9 cellular contexts compared by ENCODE assay signal in genomic region chr21:44337941-44338895, GRCh38. TPM values are rescaled to one million over a fixed set of nuclear protein-coding genes. Genes with fewer than 3 reads are reported as not detected.
DNase-seq lines count a peak whose midpoint lies in the region; ATAC-seq and TF ChIP-seq lines count a peak whose summit lies in the region.
"Had no signal": no experiment of that assay in that cellular context is flagged by ENCODE, and none has a peak within 500 bp of the region (broad histone marks: within the 10 kb centered on the region; RNA-seq: fewer than 3 reads in every experiment).

No MANE protein-coding gene starts in this region.

- DNase-seq in Caki2 (ENCODE audit: low read depth) (peak; percentile 73), RPMI7951 (ENCODE audit: low read depth) (peak; percentile 58), caudate nucleus (lab: John Stamatoyannopoulos, UW) (peak in 58 of 61 donors; percentile 16 to 94 (median 74)), sigmoid colon (peak; percentile 91)

- WGBS in sigmoid colon, 2 donors: 6 to 14% methylated on average over 46 to 47 of the region's 47 CpGs

- peak overlapping the region; percentile 52 for H3K4me3 ChIP-seq in HUES6 (ENCODE audit: low read depth, low read length)
- peak overlapping the region; percentile 50 for H3K4me3 ChIP-seq in iPS-18c (ENCODE audit: insufficient read depth, low read depth, low read length)
- H3K4me3 ChIP-seq in sigmoid colon: peak overlapping the region in 3 of 4 donors; percentile 36 to 84 (median 72)

- no peak for ATAC-seq in GM21786 (IDR thresholded peaks at IDR 0.05; ENCODE audit: unreplicated experiment)
- ATAC-seq in GM21515 (IDR thresholded peaks at IDR 0.05; ENCODE audit: unreplicated experiment): no peak

- in situ Hi-C loops in Caki2 (cut with HindIII; ENCODE audit: low pct_unique_long_range_greater_than_20kb, low sequenced_read_pairs): no loop called here

- H3K9ac ChIP-seq in HUES6 (ENCODE audit: low read length): peak overlapping the region; percentile 40

- H3K27ac ChIP-seq in HUES6 (ENCODE audit: low read depth, low read length) (no peak overlapping the region), caudate nucleus (ENCODE audit: low read depth, low read length) (peak overlapping the region; percentile 91), sigmoid colon (peak overlapping the region; percentile 93 to 99 (median 96))

- H3K9me3 ChIP-seq in HUES6 (ENCODE audit: control insufficient read depth, insufficient read depth, low read depth, low read length): no peaks in the 10 kb centered on the region
- no peaks in the 10 kb centered on the region for H3K9me3 ChIP-seq in iPS-18c (ENCODE audit: control insufficient read depth, insufficient read depth, low read length)
- H3K9me3 ChIP-seq in sigmoid colon: no peaks in the 10 kb centered on the region

- no peaks in the 10 kb centered on the region for H3K27me3 ChIP-seq in HUES6 (ENCODE audit: control insufficient read depth, insufficient read depth, low read length)
- H3K27me3 ChIP-seq in sigmoid colon: no peaks in the 10 kb centered on the region

- intact Hi-C loops in sigmoid colon (cut with DNase I): loop anchor here (2.0 to 5.0 kb wide), 4 partner anchors 37 to 479 kb away; partner anchors contain the start of genes LRRC3, PFKL and SUMO3

- peaks cover 12% of the 10 kb centered on the region for H3K36me3 ChIP-seq in HUES6 (ENCODE audit: control insufficient read depth, insufficient read depth, low read length)
- H3K36me3 ChIP-seq in sigmoid colon: peaks cover 0 to 25% (median 3%) of the 10 kb centered on the region in 4 donors

- no peak for TF ChIP-seq EP300 in sigmoid colon (IDR thresholded peaks at IDR 0.05)

- H3K4me1 ChIP-seq in HUES6 (ENCODE audit: control insufficient read depth, insufficient read depth, low read length) (peaks cover 36% of the 10 kb centered on the region), sigmoid colon (peaks cover 0 to 26% (median 18%) of the 10 kb centered on the region in 4 donors)

- no peak for TF ChIP-seq POLR2A in sigmoid colon (IDR thresholded peaks at IDR 0.05)

- peak in 3 of 4 experiments; percentile 23 to 35 (median 25) for TF ChIP-seq CTCF in sigmoid colon (IDR thresholded peaks at IDR 0.05)

RNA-seq across cellular contexts. Expression of gene CFAP410, which starts 1.0 kb away (rescaled TPM):
- total RNA-seq in Caki2 (2014; rRNA removed; shearing (Covaris generic); ENCODE audit: low replicate concordance): 14.5 and 25.6 TPM in 2 replicates
- total RNA-seq in RPMI7951 (2014; rRNA removed; shearing (Covaris generic)): 5.9 and 9.8 TPM in 2 replicates
- total RNA-seq in sigmoid colon: 10 to 100 TPM; 25.8 to 31.1 (median 27.6) TPM
- 10 to 100 TPM; 12.7 to 31.7 (median 28.2) TPM for polyA plus RNA-seq in sigmoid colon

RNA-seq across cellular contexts. Expression of gene TRPM2, which starts 15.2 kb away (rescaled TPM):
- not detected in 2 replicates for total RNA-seq in Caki2 (2014; rRNA removed; shearing (Covaris generic); ENCODE audit: low replicate concordance)
- 6.7 and 10.4 TPM in 2 replicates for total RNA-seq in RPMI7951 (2014; rRNA removed; shearing (Covaris generic))
- 1 to 10 TPM; 1.6 to 3.9 (median 3.2) TPM for total RNA-seq in sigmoid colon
- polyA plus RNA-seq in sigmoid colon: 1 to 10 TPM; 2.4 to 4.9 (median 3.5) TPM

RNA-seq across cellular contexts. Expression of gene PFKL, which starts 38.4 kb away (rescaled TPM):
- 340 and 360 TPM in 2 replicates for total RNA-seq in Caki2 (2014; rRNA removed; shearing (Covaris generic); ENCODE audit: low replicate concordance)
- 97.3 and 116 TPM in 2 replicates for total RNA-seq in RPMI7951 (2014; rRNA removed; shearing (Covaris generic))
- total RNA-seq in sigmoid colon: 10 to 100 TPM; 38.0 to 69.8 (median 50.4) TPM
- 100 to 1,000 TPM; 138 to 159 (median 157) TPM for polyA plus RNA-seq in sigmoid colon

RNA-seq across cellular contexts. Expression of gene AIRE, which starts 52.5 kb away (rescaled TPM):
- total RNA-seq in Caki2 (2014; rRNA removed; shearing (Covaris generic); ENCODE audit: low replicate concordance): not detected in 2 replicates
- 0.10 TPM in 1 of 2 replicates, not detected in the other for total RNA-seq in RPMI7951 (2014; rRNA removed; shearing (Covaris generic))
- total RNA-seq in sigmoid colon: not detected
- under 1 TPM in 1 of 3 donors, not detected in 2; 0.61 TPM for polyA plus RNA-seq in sigmoid colon
- total RNA-seq: activated CD8-positive, alpha-beta memory T cell treated with anti-CD3 and anti-CD28 coated beads for 36 hours had no signal
